In the genomic region with DNA sequence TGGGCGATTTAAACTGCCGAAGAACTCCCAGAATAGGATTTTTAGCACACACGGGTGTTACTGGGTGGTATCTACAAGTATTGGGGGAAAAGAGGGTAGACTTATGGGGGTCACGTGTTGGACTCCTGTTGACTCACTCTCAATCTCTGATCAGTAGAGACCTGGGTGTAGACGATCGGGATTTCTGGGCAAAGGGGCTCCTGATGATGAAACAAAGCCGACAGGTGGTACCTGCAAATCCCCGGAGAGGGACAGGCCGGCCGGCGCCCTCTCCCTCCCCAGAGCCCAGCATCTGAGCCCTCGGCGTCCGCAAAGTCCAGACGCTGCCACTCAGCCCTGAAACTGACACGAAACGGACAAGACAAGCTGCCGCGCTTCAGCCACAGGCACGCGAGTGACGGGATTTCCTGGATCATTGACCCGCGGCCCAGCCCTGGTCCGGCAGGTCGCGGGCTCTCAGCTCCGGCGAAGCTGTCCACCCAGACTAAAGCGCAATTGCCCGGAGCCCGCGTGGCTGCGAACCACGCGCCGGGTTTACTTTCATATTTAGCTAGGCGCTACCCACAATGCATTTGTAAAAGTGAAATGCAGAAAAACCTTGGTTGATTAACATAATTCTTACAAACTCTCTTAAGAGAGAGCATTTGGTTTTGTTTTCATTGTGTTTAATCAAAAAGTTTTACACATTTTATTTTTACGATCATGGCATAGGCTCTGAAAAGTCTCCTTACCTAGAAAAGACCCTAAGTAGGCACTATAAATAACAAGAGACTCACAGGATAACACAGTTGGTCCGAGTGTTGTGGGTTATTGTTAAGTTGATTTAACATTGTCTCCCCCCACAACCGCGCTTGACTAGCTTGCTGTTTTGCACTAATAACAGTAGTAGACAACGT, we compare ENCODE assay signal across 8 cellular contexts. TPM values are rescaled to one million over a fixed set of nuclear protein-coding genes. Genes with fewer than 3 reads are reported as not detected.
DNase-seq lines count a peak whose midpoint lies in the region; ATAC-seq, FAIRE-seq and TF ChIP-seq lines count a peak whose summit lies in the region.

No MANE protein-coding gene starts in this region.

- H3K18ac ChIP-seq in H1 (ENCODE audit: extremely low read depth, low read length), result no peak overlapping the region; the same call in 1 of the 2 replicates
- H3K18ac ChIP-seq in mesendoderm (ENCODE audit: low read length), result peak overlapping the region; percentile 1

- peak; percentile 53 to 81 (median 76) for DNase-seq in CD8-positive, alpha-beta memory T cell
- DNase-seq in HL-60 (ENCODE audit: low read depth in 1 of 2, low spot score in 1 of 2) (peak; percentile 81 to 83), NOMO-1 (lab: John Stamatoyannopoulos, UW; ENCODE audit: unreplicated experiment in 2 of 2) (peak; percentile 29 to 60), H1 (ENCODE audit: low read depth in 1 of 2, low spot score in 2 of 2) (peak in 1 of 2 experiments; percentile 78), mesendoderm (peak; percentile 82)
- peak; percentile 28 to 62 (median 40) for DNase-seq in activated CD8-positive, alpha-beta memory T cell treated with anti-CD3 and anti-CD28 coated beads for 48 hours (ENCODE audit: low read depth in 2 of 3, low spot score in 2 of 3)
- DNase-seq in stimulated activated CD8-positive, alpha-beta memory T cell treated with anti-CD3 and anti-CD28 coated beads, Interleukin-12 subunit alpha, Interleukin-12 subunit beta, amount 100 ng/mL, for 4 hours (ENCODE audit: low read depth), result peak; percentile 51

- 6% methylated on average over 43 of the region's 43 CpGs; no CpG with 5 or more reads in 1 of the 2 experiments for WGBS in H1 (ENCODE audit: extremely low coverage in 1 of 2, insufficient coverage in 1 of 2, insufficient read length in 1 of 2, insufficient replicate concordance in 2 of 2, low coverage in 1 of 2, low lambda C conversion rate in 2 of 2, missing lambda C conversion rate in 1 of 2), 2 experiments
- no CpG with 5 or more reads among the region's 43 CpGs for WGBS in mesendoderm (ENCODE audit: extremely low coverage, insufficient coverage, low lambda C conversion rate)

- H3K9ac ChIP-seq in H1 (replicated peaks in 1 of 4; ENCODE audit: extremely low read depth in 1 of 4, low read depth in 3 of 4, low read length in 3 of 4) (peak overlapping the region; percentile 56 to 71 (median 60)), mesendoderm (ENCODE audit: low read length) (peak overlapping the region; percentile 67)

- H4K8ac ChIP-seq in H1 (ENCODE audit: extremely low read depth, insufficient read depth, low read length), result peak overlapping the region; percentile 66; the same call in 1 of the 2 replicates
- no peak overlapping the region for H4K8ac ChIP-seq in mesendoderm (ENCODE audit: low read depth, low read length)

- no peaks in the 10 kb centered on the region for H3K36me3 ChIP-seq in CD8-positive, alpha-beta memory T cell (ENCODE audit: insufficient read depth, low read length)
- no peaks in the 10 kb centered on the region for H3K36me3 ChIP-seq in H1 (ENCODE audit: control insufficient read depth in 2 of 4, insufficient read depth in 4 of 4, low read length in 3 of 4)
- no peaks in the 10 kb centered on the region for H3K36me3 ChIP-seq in mesendoderm (ENCODE audit: control insufficient read depth, insufficient read depth, low read length)

- peak in 1 of 2 experiments; percentile 55; a peak in 1 of 3 replicates for TF ChIP-seq POLR2A in H1 (IDR thresholded peaks at IDR 0.05; ENCODE audit: control extremely low read depth in 1 of 2, low read depth in 2 of 2, low read length in 2 of 2)

- H2BK12ac ChIP-seq in H1 (ENCODE audit: low read depth, low read length), result peak overlapping the region; percentile 22; the same call in 1 of the 2 replicates

- H3K4me2 ChIP-seq in H1 (ENCODE audit: insufficient read depth in 1 of 2, low read depth in 2 of 2, low read length in 2 of 2) (peak overlapping the region; percentile 76 to 77), mesendoderm (ENCODE audit: low read length) (peak overlapping the region; percentile 30)

- H2BK120ac ChIP-seq in H1 (replicated peaks; ENCODE audit: low read depth, low read length), result no peak overlapping the region
- H2BK120ac ChIP-seq in mesendoderm (ENCODE audit: low read depth, low read length), result no peak overlapping the region

- peaks cover 0 to 10% (median 0%) of the 10 kb centered on the region in 3 donors for H3K36me3 Mint-ChIP-seq in CD8-positive, alpha-beta memory T cell

- H3K4me3 Mint-ChIP-seq in CD8-positive, alpha-beta memory T cell, result peak overlapping the region; percentile 95 to 99 (median 97)

- TF ChIP-seq EP300 in H1 (IDR thresholded peaks at IDR 0.05; ENCODE audit: borderline replicate concordance in 1 of 2, low read depth in 2 of 2, low read length in 2 of 2), result no peak

- peaks cover 16 to 22% (median 20%) of the 10 kb centered on the region in 3 donors for H3K4me1 Mint-ChIP-seq in CD8-positive, alpha-beta memory T cell

- H2AK5ac ChIP-seq in H1 (ENCODE audit: low read depth, low read length) (no peak overlapping the region), mesendoderm (ENCODE audit: low read length) (no peak overlapping the region)

- peaks cover 11% of the 10 kb centered on the region for H3K4me1 ChIP-seq in CD8-positive, alpha-beta memory T cell (ENCODE audit: insufficient read depth, low read length)
- no peaks in the 10 kb centered on the region for H3K4me1 ChIP-seq in H1 (replicated peaks in 1 of 4; ENCODE audit: control insufficient read depth in 3 of 4, insufficient read depth in 4 of 4, low read length in 3 of 4)
- H3K4me1 ChIP-seq in mesendoderm (ENCODE audit: control insufficient read depth, low read depth, low read length), result no peaks in the 10 kb centered on the region

- no peak for TF ChIP-seq RAD21 in H1 (IDR thresholded peaks at IDR 0.05 in 1 of 2, conservative IDR thresholded peaks at IDR 0.05 in 1 of 2; ENCODE audit: low read depth in 2 of 2, low read length in 2 of 2)

- H3K4ac ChIP-seq in H1 (replicated peaks; ENCODE audit: insufficient read length, low read depth, low read length) (no peak overlapping the region), mesendoderm (ENCODE audit: low read depth, low read length) (no peak overlapping the region)

- CTCF ChIA-PET in CD8-positive, alpha-beta memory T cell (lab: Charles Lee), result interaction anchor here (0.8 to 2.1 kb wide), 20 partner anchors 10 to 434 kb away, joined by 3 to 13 read pairs (median 5); partner anchors contain the start of gene EZH2
- CTCF ChIA-PET in H1 (lab: Charles Lee; ENCODE audit: partially characterized antibody), result interaction anchor here (0.6 to 2.1 kb wide), 15 partner anchors 8 to 96 kb away, joined by 3 to 8 read pairs (median 3); no protein-coding TSS in a partner anchor

- no peaks in the 10 kb centered on the region for H3K9me3 ChIP-seq in CD8-positive, alpha-beta memory T cell (ENCODE audit: low read length)
- no peaks in the 10 kb centered on the region for H3K9me3 ChIP-seq in H1 (ENCODE audit: insufficient read depth in 2 of 2, low read depth in 1 of 2, low read length in 1 of 2)

- H3K23me2 ChIP-seq in H1 (ENCODE audit: low read depth, low read length), result no peaks in the 10 kb centered on the region

- H3K14ac ChIP-seq in H1 (ENCODE audit: insufficient read length), result no peak overlapping the region

- peak overlapping the region; percentile 93 for H3K27ac ChIP-seq in CD8-positive, alpha-beta memory T cell (ENCODE audit: low read depth, low read length)
- peak overlapping the region; percentile 93 for H3K27ac ChIP-seq in HL-60 (replicated peaks)
- peak overlapping the region; percentile 17; the same call in 1 of the 2 replicates for H3K27ac ChIP-seq in H1 (ENCODE audit: low read depth, low read length)
- no peak overlapping the region for H3K27ac ChIP-seq in mesendoderm (ENCODE audit: low read depth, low read length)

- H3K56ac ChIP-seq in H1 (replicated peaks; ENCODE audit: insufficient read length, low read depth, low read length) (peak overlapping the region; percentile 70), mesendoderm (ENCODE audit: low read length) (peak overlapping the region; percentile 78)

- peak overlapping the region; percentile 20 for H4K5ac ChIP-seq in H1 (ENCODE audit: insufficient read length, low read depth, low read length)
- H4K5ac ChIP-seq in mesendoderm (ENCODE audit: low read length), result no peak overlapping the region

- H2BK15ac ChIP-seq in H1 (ENCODE audit: low read length), result no peak overlapping the region
- H2BK15ac ChIP-seq in mesendoderm (replicated peaks; ENCODE audit: low read depth), result no peak overlapping the region

- no peaks in the 10 kb centered on the region for H4K20me1 ChIP-seq in H1 (replicated peaks in 1 of 2; ENCODE audit: control insufficient read depth in 1 of 2, insufficient read depth in 2 of 2, low read length in 2 of 2)

- no peaks in the 10 kb centered on the region for H3K9me3 Mint-ChIP-seq in CD8-positive, alpha-beta memory T cell

- H2BK20ac ChIP-seq in H1 (ENCODE audit: low read length), result no peak overlapping the region

- H3K27me3 Mint-ChIP-seq in CD8-positive, alpha-beta memory T cell, result no peaks in the 10 kb centered on the region

- H3K23ac ChIP-seq in H1 (ENCODE audit: insufficient read length), result no peak overlapping the region
- no peak overlapping the region for H3K23ac ChIP-seq in mesendoderm (ENCODE audit: low read length)

- POLR2A ChIA-PET in CD8-positive, alpha-beta memory T cell (lab: Charles Lee), result interaction anchor here (0.5 to 1.9 kb wide), 13 partner anchors 21 to 554 kb away, joined by 3 to 11 read pairs (median 4); partner anchors contain the start of gene CUL1
- POLR2A ChIA-PET in H1 (lab: Charles Lee; ENCODE audit: partially characterized antibody), result interaction anchor here (0.6 to 2.9 kb wide), 8 partner anchors 10 to 676 kb away, joined by 3 to 11 read pairs (median 3); partner anchors contain the start of gene EZH2

- peak overlapping the region; percentile 88 for H2AFZ ChIP-seq in H1 (ENCODE audit: low read length)

- no peak for FAIRE-seq in H1 (lab: Jason Lieb, UNC)

- H3K79me1 ChIP-seq in H1 (ENCODE audit: low read depth, low read length) (no peaks in the 10 kb centered on the region; the same call in 1 of the 2 replicates), mesendoderm (ENCODE audit: low read length) (no peaks in the 10 kb centered on the region)

- H2BK5ac ChIP-seq in H1 (ENCODE audit: low read depth, low read length) (no peak overlapping the region), mesendoderm (ENCODE audit: low read length) (no peak overlapping the region)

- TF ChIP-seq CTCF in HL-60 (IDR thresholded peaks at IDR 0.05; ENCODE audit: insufficient read depth, low read length) (no peak), H1 (IDR thresholded peaks at IDR 0.05; ENCODE audit: control extremely low read depth in 1 of 3, insufficient read depth in 1 of 3, low read depth in 1 of 3, low read length in 3 of 3) (no peak)

- peak overlapping the region; percentile 87 for H3K4me3 ChIP-seq in CD8-positive, alpha-beta memory T cell (ENCODE audit: low read length)
- peak overlapping the region; percentile 69 for H3K4me3 ChIP-seq in HL-60 (replicated peaks; ENCODE audit: insufficient read depth, low read length)
- peak overlapping the region; percentile 78 to 88 (median 82) for H3K4me3 ChIP-seq in H1 (ENCODE audit: extremely low read depth in 1 of 4, insufficient read depth in 2 of 4, low read depth in 3 of 4, low read length in 4 of 4)
- peak overlapping the region; percentile 58 for H3K4me3 ChIP-seq in mesendoderm (ENCODE audit: low read length)

- H3K79me2 ChIP-seq in H1 (ENCODE audit: control insufficient read depth in 1 of 2, insufficient read depth in 2 of 2, low read length in 2 of 2) (no peaks in the 10 kb centered on the region), mesendoderm (ENCODE audit: control insufficient read depth, insufficient read depth, low read length) (no peaks in the 10 kb centered on the region)

- peak; percentile 69 for ATAC-seq in GM19463 (IDR thresholded peaks at IDR 0.05; ENCODE audit: unreplicated experiment)

- no peaks in the 10 kb centered on the region for H3K27me3 ChIP-seq in CD8-positive, alpha-beta memory T cell (ENCODE audit: insufficient read depth, low read length, poor library complexity, severe bottlenecking)
- H3K27me3 ChIP-seq in HL-60 (ENCODE audit: insufficient read depth, poor library complexity, severe bottlenecking), result no peaks in the 10 kb centered on the region
- H3K27me3 ChIP-seq in H1 (replicated peaks in 1 of 4; ENCODE audit: control insufficient read depth in 3 of 4, extremely low read depth in 1 of 4, insufficient read depth in 3 of 4, low read length in 3 of 4), result no peaks in the 10 kb centered on the region
- no peaks in the 10 kb centered on the region for H3K27me3 ChIP-seq in mesendoderm (ENCODE audit: insufficient read depth, low read length, poor library complexity)

- H4K91ac ChIP-seq in H1 (replicated peaks; ENCODE audit: insufficient read length, low read length), result peak overlapping the region; percentile 72

- peak overlapping the region; percentile 95 to 99 (median 97) for H3K27ac Mint-ChIP-seq in CD8-positive, alpha-beta memory T cell

RNA-seq across cellular contexts. Expression of gene EZH2, which starts 56.9 kb away (rescaled TPM):
- 100 to 1,000 TPM; 123 to 125 TPM for total RNA-seq in CD8-positive, alpha-beta memory T cell
- polyA plus RNA-seq in CD8-positive, alpha-beta memory T cell, result 4.8 TPM
- total RNA-seq in H1 (2021; fragmentation: NEBNext Ultra II Directional; extraction: Animal tissue kit (Norgen Biotek cat#: 25700)), result 46.6 and 49.0 TPM in 2 replicates
- 15.5 and 28.9 TPM in 2 replicates for polyA plus RNA-seq in H1 (2011; rRNA removed)
- polyA plus RNA-seq in H1 (2011; cell fraction: cytosol; rRNA removed), result 33.2 TPM
- polyA plus RNA-seq in H1 (2011; cell fraction: nucleus; rRNA removed), result 39.7 TPM
- 37.0 to 56.8 TPM (median 42.7 TPM) in 4 replicates for polyA plus RNA-seq in H1 (2012, experiment 1 of 2)
- 6.6 TPM for polyA plus RNA-seq in H1 (2012, experiment 2 of 2)
- polyA plus RNA-seq in H1 (2013, experiment 1 of 2), result 41.2 TPM
- 36.4 TPM for polyA plus RNA-seq in H1 (2013, experiment 2 of 2)
- 18.2 and 30.1 TPM in 2 replicates for polyA minus RNA-seq in H1 (2011; rRNA and poly(A)+ RNA removed)
- polyA minus RNA-seq in H1 (2011; cell fraction: cytosol; rRNA and poly(A)+ RNA removed), result 22.4 TPM
- polyA minus RNA-seq in H1 (2011; cell fraction: nucleus; rRNA and poly(A)+ RNA removed), result 34.6 TPM
- polyA plus RNA-seq in mesendoderm (2013, experiment 1 of 2), result 47.3 TPM
- polyA plus RNA-seq in mesendoderm (2013, experiment 2 of 2), result 49.6 TPM
